In the genomic region with DNA sequence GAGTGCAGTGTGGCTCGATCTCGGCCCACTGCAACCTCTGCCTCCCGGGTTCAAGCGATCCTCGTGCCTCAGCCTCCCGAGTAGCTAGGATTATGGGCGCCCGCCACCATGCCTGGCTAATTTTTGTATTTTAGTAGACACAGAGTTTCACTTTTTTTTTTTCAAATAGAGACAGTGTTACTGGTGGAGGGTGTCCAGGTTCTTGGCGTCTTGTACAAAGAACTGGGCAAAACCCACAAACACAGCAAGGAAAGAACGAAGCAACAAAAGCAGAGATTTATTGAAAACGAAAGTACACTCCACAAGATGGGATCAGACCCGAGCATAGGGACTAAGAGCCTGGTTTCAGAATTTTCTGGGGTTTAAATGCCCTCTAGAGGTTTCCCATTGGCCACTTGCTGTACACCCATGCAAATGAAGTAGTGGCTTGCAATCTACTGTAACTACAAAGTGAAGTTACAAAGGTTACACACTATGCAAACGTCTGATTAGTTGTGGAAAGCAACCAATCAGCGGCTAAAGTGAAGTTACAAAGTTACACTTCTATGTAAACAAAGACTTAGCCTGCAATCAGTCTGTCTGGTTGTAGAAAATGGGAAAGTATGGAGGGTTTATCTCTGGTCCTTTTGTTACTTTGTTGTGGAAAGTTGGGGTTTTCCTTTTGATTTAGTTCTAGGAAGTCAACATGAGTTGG, we compare ENCODE assay signal across 8 cellular contexts.
DNase-seq lines count a peak whose midpoint lies in the region; ATAC-seq, FAIRE-seq and TF ChIP-seq lines count a peak whose summit lies in the region.

No MANE protein-coding gene starts in this region.

- no peaks in the 10 kb centered on the region for H4K20me1 ChIP-seq in hepatocyte (ENCODE audit: insufficient read depth, poor library complexity, severe bottlenecking)

- H3K4me2 ChIP-seq in A549, result peak overlapping the region; percentile 82
- peak overlapping the region; percentile 69 for H3K4me2 ChIP-seq in hepatocyte

- H3K27me3 ChIP-seq in hepatocyte, result no peaks in the 10 kb centered on the region

- H3K9me3 Mint-ChIP-seq in type B pancreatic cell, result no peaks in the 10 kb centered on the region

- DNase-seq in A549 (ENCODE audit: low read depth in 1 of 2, low spot score in 1 of 2) (peak in 1 of 2 experiments; percentile 33), Daoy (ENCODE audit: low read depth) (peak; percentile 63), RPMI8226 (peak; percentile 20), hepatocyte (ENCODE audit: low spot score) (peak; percentile 62), type B pancreatic cell (ENCODE audit: extremely low spot score, unreplicated experiment) (no peak), HPDE6-E6E7 (ENCODE audit: extremely low spot score) (no peak)

- no peak for TF ChIP-seq RAD21 in A549 (conservative IDR thresholded peaks at IDR 0.05 in 1 of 2, IDR thresholded peaks at IDR 0.05 in 1 of 2)

- 44% methylated on average over 14 of the region's 14 CpGs for WGBS in A549 (ENCODE audit: missing lambda C conversion rate)
- 83% methylated on average over 14 of the region's 14 CpGs for WGBS in hepatocyte (ENCODE audit: low lambda C conversion rate, missing lambda C conversion rate)

- H3K4me3 ChIP-seq in A549 (peak overlapping the region; percentile 35; the same call in 2 of the 3 replicates), hepatocyte (no peak overlapping the region)

- CTCF ChIA-PET in A549 (lab: Yijun Ruan, JAX), result interaction anchor here (0.6 to 2.8 kb wide), 4 partner anchors 40 to 186 kb away, joined by 3 to 8 read pairs (median 4); no protein-coding TSS in a partner anchor

- peaks cover 21% of the 10 kb centered on the region for H3K27me3 Mint-ChIP-seq in type B pancreatic cell

- peaks cover 9% of the 10 kb centered on the region for H3K4me1 Mint-ChIP-seq in type B pancreatic cell (ENCODE audit: unreplicated experiment)

- no peaks in the 10 kb centered on the region for H3K79me2 ChIP-seq in hepatocyte

- H3K4me1 ChIP-seq in A549, result peaks cover 21% of the 10 kb centered on the region
- peaks cover 11% of the 10 kb centered on the region for H3K4me1 ChIP-seq in hepatocyte (ENCODE audit: insufficient read depth)

- H3K9me3 ChIP-seq in A549 (no peaks in the 10 kb centered on the region), hepatocyte (ENCODE audit: low read depth) (no peaks in the 10 kb centered on the region)

- POLR2A ChIA-PET in A549 (lab: Yijun Ruan, JAX), result interaction anchor here (1.3 to 2.2 kb wide), 2 partner anchors 712 to 787 kb away, joined by 3 to 14 read pairs; no protein-coding TSS in a partner anchor

- no peak for TF ChIP-seq POLR2A in A549 (IDR thresholded peaks at IDR 0.05; ENCODE audit: low read length)

- no peak for TF ChIP-seq CTCF in A549 (IDR thresholded peaks at IDR 0.05)
- TF ChIP-seq CTCF in hepatocyte (IDR thresholded peaks at IDR 0.05; ENCODE audit: poor library complexity), result peak; percentile 19
- TF ChIP-seq CTCF in type B pancreatic cell (conservative IDR thresholded peaks at IDR 0.05), result no peak

- H3K36me3 ChIP-seq in hepatocyte (replicated peaks; ENCODE audit: insufficient read depth, low read depth), result no peaks in the 10 kb centered on the region

- H3K27ac ChIP-seq in A549, result peak overlapping the region; percentile 96 to 98
- H3K27ac ChIP-seq in hepatocyte, result peak overlapping the region; percentile 91

- ATAC-seq in A549 (no peak), GM19452 (IDR thresholded peaks at IDR 0.05; ENCODE audit: unreplicated experiment) (no peak), GM18520 (IDR thresholded peaks at IDR 0.05; ENCODE audit: unreplicated experiment) (no peak)

- H3K4me3 Mint-ChIP-seq in type B pancreatic cell, result no peak overlapping the region

- H2AFZ ChIP-seq in hepatocyte, result no peak overlapping the region

- no peak overlapping the region for H3K27ac Mint-ChIP-seq in type B pancreatic cell

- H3K36me3 Mint-ChIP-seq in type B pancreatic cell, result no peaks in the 10 kb centered on the region

- no peak for FAIRE-seq in A549 (lab: Jason Lieb, UNC)

- H3K9me2 ChIP-seq in hepatocyte (replicated peaks; ENCODE audit: insufficient read depth), result no peaks in the 10 kb centered on the region

- TF ChIP-seq EP300 in A549 (IDR thresholded peaks at IDR 0.05), result no peak

TF ChIP-seq in A549, 52 proteins besides CTCF, POLR2A, EP300 and RAD21:
- TF ChIP-seq, protein P1, sequence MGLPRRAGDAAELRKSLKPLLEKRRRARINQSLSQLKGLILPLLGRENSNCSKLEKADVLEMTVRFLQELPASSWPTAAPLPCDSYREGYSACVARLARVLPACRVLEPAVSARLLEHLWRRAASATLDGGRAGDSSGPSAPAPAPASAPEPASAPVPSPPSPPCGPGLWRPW (IDR thresholded peaks at IDR 0.05), result no peak

Comparison
In these comparisons a context has a peak if more than half of its experiments do, and no peak if none do; other contexts are left out.
1. DNase-seq: peak in Daoy (single experiment), RPMI8226 (single experiment) and hepatocyte (single experiment); none in type B pancreatic cell (single experiment) and HPDE6-E6E7 (single experiment).